ENCODE assay signal across 12 cellular contexts in genomic region chr10:30026578-30026977, GRCh38. TPM values are rescaled to one million over a fixed set of nuclear protein-coding genes. Genes with fewer than 3 reads are reported as not detected.
DNase-seq lines count a peak whose midpoint lies in the region; ATAC-seq, FAIRE-seq and TF ChIP-seq lines count a peak whose summit lies in the region.
"Had no signal": no experiment of that assay in that cellular context is flagged by ENCODE, and none has a peak within 500 bp of the region (broad histone marks: within the 10 kb centered on the region; RNA-seq: fewer than 3 reads in every experiment).

No MANE protein-coding gene starts in this region.

- H3K9me3 ChIP-seq in heart right ventricle (no peaks in the 10 kb centered on the region), thyroid gland (no peaks in the 10 kb centered on the region)
- H3K9me3 ChIP-seq: ovary had no signal

- peaks cover 37% of the 10 kb centered on the region for H3K27me3 Mint-ChIP-seq in T-helper 1 cell treated with Interleukin-12 subunit alpha and Interleukin-12 subunit beta and Interleukin-4 antibody, amounts not matched to agents 30 μg/mL and 1 μg/mL, for 36 hours (ENCODE audit: low read depth)
- H3K27me3 Mint-ChIP-seq in immature natural killer cell (ENCODE audit: low read depth in 3 of 3): peaks cover 29 to 42% (median 41%) of the 10 kb centered on the region in 3 donors

- no peak for TF ChIP-seq CTCF in heart right ventricle (IDR thresholded peaks at IDR 0.05)
- no peak for TF ChIP-seq CTCF in thyroid gland (IDR thresholded peaks at IDR 0.05)
- no peak for TF ChIP-seq CTCF in RWPE1 (conservative IDR thresholded peaks at IDR 0.05; ENCODE audit: low read depth)

- H3K27ac ChIP-seq in heart right ventricle: peak overlapping the region; percentile 49 to 80 (median 68)
- H3K27ac ChIP-seq in thyroid gland: peak overlapping the region; percentile 84 to 94 (median 89)
- no peak overlapping the region for H3K27ac ChIP-seq in RWPE1
- H3K27ac ChIP-seq: ovary had no signal

- H3K4me1 ChIP-seq in heart right ventricle: peaks cover 17 to 58% (median 44%) of the 10 kb centered on the region in 9 donors
- H3K4me1 ChIP-seq in thyroid gland: peaks cover 39 to 48% of the 10 kb centered on the region in 2 donors

- peak in 1 of 8 donors; percentile 7 for ATAC-seq in heart right ventricle
- no peak for ATAC-seq in Right ventricle myocardium superior (ENCODE audit: poor library complexity)

- no peaks in the 10 kb centered on the region for H3K9me3 Mint-ChIP-seq in T-helper 1 cell treated with Interleukin-12 subunit alpha and Interleukin-12 subunit beta and Interleukin-4 antibody, amounts not matched to agents 30 μg/mL and 1 μg/mL, for 36 hours
- no peaks in the 10 kb centered on the region for H3K9me3 Mint-ChIP-seq in immature natural killer cell

- FAIRE-seq in HTR-8/SVneo (lab: Jason Lieb, UNC): no peak
- FAIRE-seq: HepG2 had no signal

- peak overlapping the region; percentile 93 for H3K27ac Mint-ChIP-seq in T-helper 1 cell treated with Interleukin-12 subunit alpha and Interleukin-12 subunit beta and Interleukin-4 antibody, amounts not matched to agents 30 μg/mL and 1 μg/mL, for 36 hours
- peak overlapping the region; percentile 36 to 99 (median 92) for H3K27ac Mint-ChIP-seq in immature natural killer cell

- peak in 1 of 2 donors; percentile 20 for DNase-seq in heart right ventricle
- DNase-seq in Right ventricle myocardium superior: no peak
- DNase-seq in immature natural killer cell: peak in 1 of 3 donors; percentile 14
- DNase-seq in thyroid gland: no peak
- DNase-seq in germinal center (ENCODE audit: low spot score): no peak
- DNase-seq in RWPE1 (ENCODE audit: low spot score): no peak
- no peak for DNase-seq in HTR-8/SVneo (ENCODE audit: insufficient read length, low spot score)
- DNase-seq: NCI-H1694 treated with DMSO at 0.1 percent for 48 hours, NCI-H526 treated with DMSO at 0.1 percent for 48 hours had no signal

- peak overlapping the region; percentile 72 for H3K4me3 Mint-ChIP-seq in T-helper 1 cell treated with Interleukin-12 subunit alpha and Interleukin-12 subunit beta and Interleukin-4 antibody, amounts not matched to agents 30 μg/mL and 1 μg/mL, for 36 hours
- H3K4me3 Mint-ChIP-seq in immature natural killer cell: peak overlapping the region; percentile 84 to 92 (median 86)

- POLR2A ChIA-PET in RWPE1 (lab: Yijun Ruan, JAX; ENCODE audit: low non-redundant PET): no interaction called here

- TF ChIP-seq POLR2A in thyroid gland (IDR thresholded peaks at IDR 0.05): no peak

- peaks cover 38% of the 10 kb centered on the region for H3K4me1 Mint-ChIP-seq in T-helper 1 cell treated with Interleukin-12 subunit alpha and Interleukin-12 subunit beta and Interleukin-4 antibody, amounts not matched to agents 30 μg/mL and 1 μg/mL, for 36 hours (ENCODE audit: low read depth)
- peaks cover 47 to 50% of the 10 kb centered on the region in 2 donors for H3K4me1 Mint-ChIP-seq in immature natural killer cell

- CTCF ChIA-PET in RWPE1 (lab: Yijun Ruan, JAX): no interaction called here

- H3K36me3 ChIP-seq in heart right ventricle (peaks cover 0 to 70% (median 0%) of the 10 kb centered on the region in 9 donors), thyroid gland (no peaks in the 10 kb centered on the region)
- H3K36me3 ChIP-seq: ovary had no signal

- H3K36me3 Mint-ChIP-seq in T-helper 1 cell treated with Interleukin-12 subunit alpha and Interleukin-12 subunit beta and Interleukin-4 antibody, amounts not matched to agents 30 μg/mL and 1 μg/mL, for 36 hours (ENCODE audit: low read depth): peaks cover 8% of the 10 kb centered on the region
- H3K36me3 Mint-ChIP-seq in immature natural killer cell: no peaks in the 10 kb centered on the region

- intact Hi-C loops in heart right ventricle (cut with DNase I): loop anchor here in 3 of 10 donors (5.0 to 10.0 kb wide), 2 partner anchors 158 to 161 kb away; no protein-coding TSS in a partner anchor
- intact Hi-C loops in Right ventricle myocardium superior (cut with DNase I): no loop called here
- intact Hi-C loops in thyroid gland (cut with DNase I): loop anchor here (10.0 kb wide), 1 partner anchor 188 kb away; no protein-coding TSS in a partner anchor

- WGBS in heart right ventricle, 2 donors: 82 to 85% methylated on average over 10 of the region's 10 CpGs
- WGBS in thyroid gland, 2 donors: 80 to 85% methylated on average over 10 of the region's 10 CpGs

- peaks cover 0 to 15% (median 0%) of the 10 kb centered on the region in 7 donors for H3K27me3 ChIP-seq in heart right ventricle
- H3K27me3 ChIP-seq in thyroid gland: no peaks in the 10 kb centered on the region
- H3K27me3 ChIP-seq: ovary had no signal

- H3K4me3 ChIP-seq in heart right ventricle (peak overlapping the region in 1 of 10 donors; percentile 30), thyroid gland (replicated peaks in 1 of 3) (peak overlapping the region in 1 of 3 donors; percentile 18)
- H3K4me3 ChIP-seq: ovary had no signal

RNA-seq across cellular contexts. Expression of gene JCAD, which starts 32.8 kb away (rescaled TPM):
- total RNA-seq in heart right ventricle (10 to 100 TPM; 16.5 to 39.8 (median 21.4) TPM), Right ventricle myocardium superior (25.5 TPM), thyroid gland (10 to 100 TPM; 26.6 to 38.5 (median 28.1) TPM)
- polyA plus RNA-seq in heart right ventricle (10 to 100 TPM in 1 of 2 donors, 1 to 10 TPM in 1; 7.7 to 13.0 TPM), immature natural killer cell (under 1 TPM in 1 of 3 donors, not detected in 2; 0.03 TPM)
